Comparison of ENCODE assay signal across 34 cellular contexts in genomic region chr13:87925006-87925405, GRCh38.
"Had no signal": no experiment of that assay in that cellular context is flagged by ENCODE, and none has a peak within 500 bp of the region (broad histone marks: within the 10 kb centered on the region; RNA-seq: fewer than 3 reads in every experiment).

No MANE protein-coding gene starts in this region.

- FAIRE-seq: bronchial epithelial cell, RCC 7860 had no signal

- H3K4me2 ChIP-seq: PC-9 had no signal

- H2AFZ ChIP-seq: PC-9 had no signal

- DNase-seq: activated B cell treated with CpG ODN at 0.5 μM for 24 hours; activated CD4-positive, alpha-beta memory T cell treated with anti-CD3 and anti-CD28 coated beads for 36 hours; activated CD4-positive, alpha-beta T cell treated with anti-CD3 and anti-CD28 coated beads for 4 hours; activated CD4-positive, alpha-beta T cell treated with anti-CD3 and anti-CD28 coated beads, Interleukin-2, amount 50 U/mL, for 1 hour; activated CD4-positive, CD25-positive, alpha-beta regulatory T cell treated with anti-CD3 and anti-CD28 coated beads, Interleukin-2, amount 50 U/mL, for 72 hours; activated CD8-positive, alpha-beta memory T cell treated with anti-CD3 and anti-CD28 coated beads, Interleukin-2, amount 50 U/mL, for 4 hours; activated naive CD4-positive, alpha-beta T cell treated with anti-CD3 and anti-CD28 coated beads, Interleukin-2, amount 10 ng/mL, durations not matched to agents 7 days and 5 days; activated naive CD8-positive, alpha-beta T cell treated with anti-CD3 and anti-CD28 coated beads, Interleukin-2, amount 50 U/mL, for 24 hours; activated T-cell treated with anti-CD3 and anti-CD28 coated beads for 4 hours; activated T-cell treated with anti-CD3 and anti-CD28 coated beads, Interleukin-2, amount 50 U/mL, for 4 hours; anterior cingulate cortex; caudate nucleus; cerebellar nuclear complex; KG1; MM.1S; MV-4-11; NCI-H1092; NCI-H1436 treated with DMSO at 0.1 percent for 48 hours; NCI-H1694 treated with DMSO at 0.1 percent for 48 hours; NCI-H2029; NCI-H345; NCI-H524 treated with DMSO at 0.1 percent for 48 hours; NCI-H748 treated with DMSO at 0.1 percent for 48 hours; NK-92 treated with Interleukin-12 subunit alpha and Interleukin-12 subunit beta, amount 100 ng/mL, for 24 hours; PC-9; SIG-M5; SW 1271; T-helper 1 cell; T-helper 2 cell; T-helper 9 cell had no signal

- H3K4me3 ChIP-seq: PC-9 had no signal

- H3K27ac ChIP-seq: PC-9, RWPE1, VCaP had no signal
